In genomic region chr9:109600142-109600541, GRCh38 we compare ENCODE assay signal across 12 cellular contexts.
A peak's percentile ranks its signal among the peaks of the same experiment; 100 is the strongest.
DNase-seq lines count a peak whose midpoint lies in the region; ATAC-seq and TF ChIP-seq lines count a peak whose summit lies in the region.
"Had no signal": no experiment of that assay in that cellular context is flagged by ENCODE, and none has a peak within 500 bp of the region (broad histone marks: within the 10 kb centered on the region; RNA-seq: fewer than 3 reads in every experiment).

No MANE protein-coding gene starts in this region.

- peaks cover 18% of the 10 kb centered on the region for H3K4me1 Mint-ChIP-seq in chondrocyte (ENCODE audit: low read depth)
- H3K4me1 Mint-ChIP-seq: activated naive CD8-positive, alpha-beta T cell treated with anti-CD3 and anti-CD28 coated beads, Interleukin-2, amount 10 ng/mL, durations not matched to agents 7 days and 5 days had no signal

- no peaks in the 10 kb centered on the region for H3K27me3 Mint-ChIP-seq in chondrocyte (ENCODE audit: low read depth)

- no CpG with 5 or more reads among the region's 2 CpGs for WGBS in trophoblast cell (ENCODE audit: extremely low coverage, insufficient coverage, insufficient read length)

- no peak overlapping the region for H3K18ac ChIP-seq in trophoblast cell (ENCODE audit: low read length)

- H3K27ac Mint-ChIP-seq in chondrocyte (ENCODE audit: unreplicated experiment): peak overlapping the region; percentile 41
- H3K27ac Mint-ChIP-seq: activated naive CD8-positive, alpha-beta T cell treated with anti-CD3 and anti-CD28 coated beads, Interleukin-2, amount 10 ng/mL, durations not matched to agents 7 days and 5 days had no signal

- no peak overlapping the region for H3K14ac ChIP-seq in trophoblast cell (ENCODE audit: low read length)

- H3K79me1 ChIP-seq in trophoblast cell (ENCODE audit: low read length): no peaks in the 10 kb centered on the region

- H4K91ac ChIP-seq in trophoblast cell (ENCODE audit: low read depth, low read length): no peak overlapping the region

- H3K9me3 ChIP-seq in osteoblast (ENCODE audit: low read depth, low read length): no peaks in the 10 kb centered on the region
- H3K9me3 ChIP-seq in trophoblast cell (ENCODE audit: insufficient read depth, low read depth, low read length): peaks cover 2% of the 10 kb centered on the region
- H3K9me3 ChIP-seq: upper lobe of right lung had no signal

- no peaks in the 10 kb centered on the region for H3K36me3 Mint-ChIP-seq in chondrocyte (ENCODE audit: low read depth)
- H3K36me3 Mint-ChIP-seq: activated naive CD8-positive, alpha-beta T cell treated with anti-CD3 and anti-CD28 coated beads, Interleukin-2, amount 10 ng/mL, durations not matched to agents 7 days and 5 days had no signal

- H3K9ac ChIP-seq in trophoblast cell (ENCODE audit: low read length): no peak overlapping the region

- no peak overlapping the region for H3K4me3 Mint-ChIP-seq in chondrocyte (ENCODE audit: unreplicated experiment)
- H3K4me3 Mint-ChIP-seq: activated naive CD8-positive, alpha-beta T cell treated with anti-CD3 and anti-CD28 coated beads, Interleukin-2, amount 10 ng/mL, durations not matched to agents 7 days and 5 days had no signal

- no peaks in the 10 kb centered on the region for H4K20me1 ChIP-seq in osteoblast (ENCODE audit: insufficient read depth, low read length)

- H3K36me3 ChIP-seq in osteoblast (ENCODE audit: insufficient read depth, low read length): no peaks in the 10 kb centered on the region
- H3K36me3 ChIP-seq in trophoblast cell (ENCODE audit: control insufficient read depth in 1 of 2, insufficient read depth in 2 of 2, low read length in 2 of 2): no peaks in the 10 kb centered on the region
- H3K36me3 ChIP-seq: upper lobe of right lung had no signal

- H3K9me3 Mint-ChIP-seq in chondrocyte (ENCODE audit: low read depth): peaks cover 11% of the 10 kb centered on the region

- H2AFZ ChIP-seq in osteoblast (ENCODE audit: low read length) (no peak overlapping the region), trophoblast cell (ENCODE audit: insufficient read depth, low read length, poor library complexity) (no peak overlapping the region)

- no peak overlapping the region for H2BK12ac ChIP-seq in trophoblast cell (ENCODE audit: low read length)

- H3K27me3 ChIP-seq in osteoblast (ENCODE audit: insufficient read depth, low read length): peaks cover 10% of the 10 kb centered on the region
- H3K27me3 ChIP-seq in trophoblast cell (ENCODE audit: insufficient read depth, low read length): no peaks in the 10 kb centered on the region
- H3K27me3 ChIP-seq: upper lobe of right lung had no signal

- H3K27ac ChIP-seq in osteoblast (ENCODE audit: low read depth, low read length) (no peak overlapping the region), trophoblast cell (ENCODE audit: low read depth, low read length) (no peak overlapping the region)
- H3K27ac ChIP-seq: epithelial cell of prostate, upper lobe of right lung had no signal

- H3K4ac ChIP-seq in trophoblast cell (ENCODE audit: low read depth, low read length): no peak overlapping the region

- TF ChIP-seq CTCF in chondrocyte (IDR thresholded peaks at IDR 0.05) (no peak), osteoblast (IDR thresholded peaks at IDR 0.05; ENCODE audit: extremely low read depth, low read depth, low read length) (no peak)

- no peak overlapping the region for H4K8ac ChIP-seq in trophoblast cell (ENCODE audit: low read depth, low read length)

- H2AK5ac ChIP-seq in trophoblast cell (ENCODE audit: low read length): no peak overlapping the region

- H2BK5ac ChIP-seq in trophoblast cell (ENCODE audit: low read depth, low read length, poor library complexity): no peak overlapping the region

- H4K12ac ChIP-seq in trophoblast cell (ENCODE audit: low read depth, low read length): no peak overlapping the region

- H2BK120ac ChIP-seq in trophoblast cell (ENCODE audit: insufficient read depth, low read length, poor library complexity): no peak overlapping the region

- no peak for ATAC-seq in HG02571 (IDR thresholded peaks at IDR 0.05; ENCODE audit: unreplicated experiment)
- ATAC-seq: upper lobe of right lung had no signal

- H3K4me3 ChIP-seq in osteoblast (ENCODE audit: insufficient read depth, low read length): no peak overlapping the region
- H3K4me3 ChIP-seq in trophoblast cell (ENCODE audit: low read depth, low read length): no peak overlapping the region
- H3K4me3 ChIP-seq: lung, upper lobe of right lung had no signal

- H3K79me2 ChIP-seq in osteoblast (ENCODE audit: insufficient read depth, low read length) (no peaks in the 10 kb centered on the region), trophoblast cell (ENCODE audit: control insufficient read depth, insufficient read depth, low read length, poor library complexity) (no peaks in the 10 kb centered on the region)

- H3K4me2 ChIP-seq in osteoblast (ENCODE audit: insufficient read depth, low read length) (no peak overlapping the region), trophoblast cell (ENCODE audit: low read length) (no peak overlapping the region)

- H3K4me1 ChIP-seq in osteoblast (ENCODE audit: insufficient read depth, low read length) (peaks cover 11% of the 10 kb centered on the region), trophoblast cell (ENCODE audit: control insufficient read depth in 1 of 2, insufficient read depth in 2 of 2, low read length in 2 of 2) (no peaks in the 10 kb centered on the region)
- H3K4me1 ChIP-seq: upper lobe of right lung had no signal

- DNase-seq in GM03348 (ENCODE audit: low spot score): peak; percentile 52
- DNase-seq in NCI-H446 treated with DMSO at 0.1 percent for 48 hours (lab: John Stamatoyannopoulos, UW): peak; percentile 84
- DNase-seq in chondrocyte (ENCODE audit: low spot score): no peak
- peak; percentile 87 for DNase-seq in osteoblast (ENCODE audit: insufficient read length, low spot score, missing footprints)
- DNase-seq in trophoblast cell: no peak
- DNase-seq in DMS53 (lab: John Stamatoyannopoulos, UW): no peak
- DNase-seq: activated naive CD8-positive, alpha-beta T cell treated with anti-CD3 and anti-CD28 coated beads, Interleukin-2, amount 10 ng/mL, durations not matched to agents 7 days and 5 days; NCI-H1048; upper lobe of right lung had no signal

- H3K23ac ChIP-seq in trophoblast cell (ENCODE audit: low read length): no peak overlapping the region

Comparison
In these comparisons a context has a peak if more than half of its experiments do, and no peak if none do; other contexts are left out.
1. DNase-seq: peak in GM03348 (single experiment), NCI-H446 treated with DMSO at 0.1 percent for 48 hours (single experiment) and osteoblast (single experiment); none in chondrocyte (single experiment), trophoblast cell (0 of 2) and DMS53 (single experiment).